Comparison of ENCODE assay signal across 17 cellular contexts in the genomic region with DNA sequence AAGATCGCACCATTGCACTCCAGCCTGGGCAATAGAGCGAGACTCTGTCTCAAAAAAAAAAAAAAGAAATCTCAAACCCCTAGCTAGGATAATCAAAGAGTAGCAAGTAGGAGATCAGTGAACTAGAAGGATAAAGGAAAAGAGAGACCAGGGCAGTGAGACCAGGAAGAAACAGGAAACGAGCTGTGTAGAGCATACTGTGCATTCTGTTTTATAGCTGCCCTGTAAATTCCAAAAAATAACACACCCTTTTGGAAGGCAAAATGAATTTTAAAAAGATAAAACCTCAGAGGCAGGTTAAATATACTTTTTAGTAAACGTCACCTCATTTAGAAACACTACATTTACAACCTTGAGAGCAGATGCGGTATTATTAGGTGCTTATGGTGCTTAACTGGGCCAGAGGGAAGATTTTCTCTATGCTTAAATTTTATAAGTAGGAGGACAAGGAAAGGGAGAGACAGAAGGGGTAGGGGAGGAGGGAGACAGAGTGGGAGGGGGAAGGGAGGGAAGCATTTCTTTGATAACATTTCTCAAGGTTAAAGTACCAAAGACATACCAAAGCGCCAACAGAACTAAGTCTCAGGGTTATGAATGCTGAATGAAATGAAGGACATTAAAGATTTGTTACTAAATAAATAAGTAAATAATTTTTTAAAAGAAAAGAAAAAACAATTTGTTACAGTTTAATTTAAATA. TPM values are rescaled to one million over a fixed set of nuclear protein-coding genes. Genes with fewer than 3 reads are reported as not detected.
A peak's percentile ranks its signal among the peaks of the same experiment; 100 is the strongest.
DNase-seq lines count a peak whose midpoint lies in the region; ATAC-seq and TF ChIP-seq lines count a peak whose summit lies in the region.
"Had no signal": no experiment of that assay in that cellular context is flagged by ENCODE, and none has a peak within 500 bp of the region (broad histone marks: within the 10 kb centered on the region; RNA-seq: fewer than 3 reads in every experiment).

No MANE protein-coding gene starts in this region.

- peak overlapping the region; percentile 95 for H3K27ac ChIP-seq in SJSA1
- H3K27ac ChIP-seq in hepatocyte = peak overlapping the region; percentile 8
- peak overlapping the region; percentile 79 for H3K27ac ChIP-seq in smooth muscle cell (ENCODE audit: low read depth)
- H3K27ac ChIP-seq in upper lobe of right lung = no peak overlapping the region
- H3K27ac ChIP-seq: Peyer's patch, right atrium auricular region had no signal

- H3K9me3 Mint-ChIP-seq in HFFc6 = peaks cover 24% of the 10 kb centered on the region
- H3K9me3 Mint-ChIP-seq: brain had no signal

- H3K27me3 Mint-ChIP-seq in HFFc6 (ENCODE audit: insufficient read depth) = peaks cover 44% of the 10 kb centered on the region
- H3K27me3 Mint-ChIP-seq: B cell, brain had no signal

- peak overlapping the region; percentile 89 for H3K27ac Mint-ChIP-seq in HFFc6
- H3K27ac Mint-ChIP-seq: B cell had no signal

- DNase-seq in HFFc6 = no peak
- DNase-seq in SJSA1 (ENCODE audit: low read depth in 1 of 2, low spot score in 2 of 2) = peak in 1 of 2 experiments; percentile 46
- DNase-seq in hepatocyte (ENCODE audit: low spot score) = no peak
- DNase-seq in smooth muscle cell (lab: John Stamatoyannopoulos, UW; ENCODE audit: unreplicated experiment) = no peak
- DNase-seq in upper lobe of right lung = no peak
- DNase-seq in GM20000 (ENCODE audit: low spot score) = no peak
- no peak for DNase-seq in 8988T
- DNase-seq: activated CD4-positive, alpha-beta T cell treated with anti-CD3 and anti-CD28 coated beads, Interleukin-2, amount 50 U/mL, for 1 hour; activated naive CD4-positive, alpha-beta T cell treated with anti-CD3 and anti-CD28 coated beads, Interleukin-2, amount 50 U/mL, for 16 hours; midbrain; NCI-H2029 treated with DMSO at 0.1 percent for 48 hours; NCI-H69; Peyer's patch had no signal

- H4K20me1 ChIP-seq in hepatocyte (ENCODE audit: insufficient read depth, poor library complexity, severe bottlenecking) (no peaks in the 10 kb centered on the region), smooth muscle cell (ENCODE audit: low read depth) (no peaks in the 10 kb centered on the region)

- ATAC-seq in upper lobe of right lung (no peak), GM18511 (IDR thresholded peaks at IDR 0.05; ENCODE audit: unreplicated experiment) (no peak)

- H3K4me1 Mint-ChIP-seq in HFFc6 (ENCODE audit: low read depth) = peaks cover 89% of the 10 kb centered on the region
- H3K4me1 Mint-ChIP-seq: B cell had no signal

- peak overlapping the region; percentile 66 for H3K4me3 Mint-ChIP-seq in HFFc6
- H3K4me3 Mint-ChIP-seq: B cell, brain had no signal

- no peaks in the 10 kb centered on the region for H3K9me2 ChIP-seq in hepatocyte (replicated peaks; ENCODE audit: insufficient read depth)

- H3K36me3 Mint-ChIP-seq in HFFc6 (ENCODE audit: low read depth) = peaks cover 69% of the 10 kb centered on the region

- H3K27me3 ChIP-seq in SJSA1 (replicated peaks) (no peaks in the 10 kb centered on the region), hepatocyte (no peaks in the 10 kb centered on the region), smooth muscle cell (ENCODE audit: low read depth) (no peaks in the 10 kb centered on the region), upper lobe of right lung (no peaks in the 10 kb centered on the region)
- H3K27me3 ChIP-seq: Peyer's patch, right atrium auricular region had no signal

- H3K9me3 ChIP-seq in SJSA1 (replicated peaks) (no peaks in the 10 kb centered on the region), hepatocyte (ENCODE audit: low read depth) (no peaks in the 10 kb centered on the region), smooth muscle cell (replicated peaks; ENCODE audit: low read depth) (no peaks in the 10 kb centered on the region), upper lobe of right lung (no peaks in the 10 kb centered on the region)
- H3K9me3 ChIP-seq: Peyer's patch, right atrium auricular region had no signal

- H3K4me1 ChIP-seq in SJSA1 (replicated peaks) (peaks cover 67% of the 10 kb centered on the region), hepatocyte (ENCODE audit: insufficient read depth) (peaks cover 12% of the 10 kb centered on the region), smooth muscle cell (ENCODE audit: low read depth) (peaks cover 17% of the 10 kb centered on the region), upper lobe of right lung (peaks cover 8% of the 10 kb centered on the region)
- H3K4me1 ChIP-seq: Peyer's patch, right atrium auricular region had no signal

- H3K4me3 ChIP-seq in SJSA1 (no peak overlapping the region), hepatocyte (no peak overlapping the region), smooth muscle cell (no peak overlapping the region), upper lobe of right lung (no peak overlapping the region)
- H3K4me3 ChIP-seq: Peyer's patch, right atrium auricular region had no signal

- H3K9ac ChIP-seq in smooth muscle cell (ENCODE audit: low read depth) = no peak overlapping the region

- H3K36me3 ChIP-seq in SJSA1 = peaks cover 61% of the 10 kb centered on the region
- no peaks in the 10 kb centered on the region for H3K36me3 ChIP-seq in hepatocyte (replicated peaks; ENCODE audit: insufficient read depth, low read depth)
- H3K36me3 ChIP-seq in smooth muscle cell (ENCODE audit: low read depth) = no peaks in the 10 kb centered on the region
- no peaks in the 10 kb centered on the region for H3K36me3 ChIP-seq in upper lobe of right lung
- H3K36me3 ChIP-seq: right atrium auricular region had no signal

- intact Hi-C loops in upper lobe of right lung (cut with DNase I) = no loop called here

- 70% methylated on average over 6 of the region's 6 CpGs for WGBS in hepatocyte (ENCODE audit: low lambda C conversion rate, missing lambda C conversion rate)
- 73% methylated on average over 6 of the region's 6 CpGs for WGBS in smooth muscle cell (ENCODE audit: low lambda C conversion rate)

- H3K79me2 ChIP-seq in hepatocyte (peaks cover 26% of the 10 kb centered on the region), smooth muscle cell (ENCODE audit: low read depth) (peaks cover 22% of the 10 kb centered on the region)

- no peak for TF ChIP-seq CTCF in HFFc6 (IDR thresholded peaks at IDR 0.05)
- no peak for TF ChIP-seq CTCF in hepatocyte (IDR thresholded peaks at IDR 0.05; ENCODE audit: poor library complexity)
- no peak for TF ChIP-seq CTCF in smooth muscle cell (IDR thresholded peaks at IDR 0.05; ENCODE audit: borderline replicate concordance, insufficient read depth, poor library complexity, severe bottlenecking)
- no peak for TF ChIP-seq CTCF in upper lobe of right lung (IDR thresholded peaks at IDR 0.05)
- no peak for TF ChIP-seq CTCF in GM20000 (IDR thresholded peaks at IDR 0.05; ENCODE audit: extremely low read depth, missing control alignments)

- H2AFZ ChIP-seq in hepatocyte = no peak overlapping the region
- no peak overlapping the region for H2AFZ ChIP-seq in smooth muscle cell (ENCODE audit: low read depth)

- H3K4me2 ChIP-seq in hepatocyte (no peak overlapping the region), smooth muscle cell (peak overlapping the region; percentile 73)

- peaks cover 11% of the 10 kb centered on the region for H3F3A ChIP-seq in smooth muscle cell (ENCODE audit: low read depth)

RNA-seq across cellular contexts. Expression of a gene that starts 30.1 kb away (rescaled TPM):
- total RNA-seq in HFFc6 (2021; fragmentation: NEBNext Ultra II Directional; extraction: Animal tissue kit (Norgen Biotek cat#: 25700)) = 100 to 1,000 TPM; 113 to 126 (median 120) TPM
- total RNA-seq in SJSA1 (2014; rRNA removed; shearing (Covaris generic)) = 107 and 129 TPM in 2 replicates
- total RNA-seq in hepatocyte (44.0 and 45.2 TPM in 2 replicates), smooth muscle cell (69.0 and 70.9 TPM in 2 replicates), upper lobe of right lung (47.1 TPM)
- polyA plus RNA-seq in hepatocyte (14.5 and 19.4 TPM in 2 replicates), smooth muscle cell (17.7 and 23.2 TPM in 2 replicates)
